ENCODE assay signal across 21 cellular contexts in genomic region chr12:99442758-99443157, GRCh38.
"Had no signal": no experiment of that assay in that cellular context is flagged by ENCODE, and none has a peak within 500 bp of the region (broad histone marks: within the 10 kb centered on the region; RNA-seq: fewer than 3 reads in every experiment).

No MANE protein-coding gene starts in this region.

- H3K27ac ChIP-seq: psoas muscle, skin epidermis, suprapubic skin, transverse colon, upper lobe of right lung, uterus had no signal

- H3K36me3 ChIP-seq: suprapubic skin, transverse colon, upper lobe of right lung, uterus had no signal

- ATAC-seq: left lobe of liver; naive thymus-derived CD4-positive, alpha-beta T cell; psoas muscle; right cardiac atrium; stimulated activated naive B cell treated with anti-CD40 and anti-IgM and Interleukin-4, amounts not matched to agents 10 μg/mL and 1 μg/mL and 100 μg/mL, for 72 hours; upper lobe of right lung had no signal

- H3K4me3 ChIP-seq: dorsolateral prefrontal cortex, lung, psoas muscle, skin epidermis, suprapubic skin, transverse colon, upper lobe of right lung, uterus had no signal

- H3K27me3 ChIP-seq: dorsolateral prefrontal cortex, suprapubic skin, transverse colon, upper lobe of right lung, uterus had no signal

- H3K4me1 ChIP-seq: psoas muscle, suprapubic skin, transverse colon, upper lobe of right lung, uterus had no signal

- H3K4me1 Mint-ChIP-seq: memory B cell; naive thymus-derived CD4-positive, alpha-beta T cell; nephron; stimulated activated naive B cell treated with anti-CD40 and anti-IgM and Interleukin-4, amounts not matched to agents 10 μg/mL and 1 μg/mL and 100 μg/mL, for 72 hours had no signal

- H3K27ac Mint-ChIP-seq: memory B cell; naive thymus-derived CD4-positive, alpha-beta T cell; nephron; stimulated activated naive B cell treated with anti-CD40 and anti-IgM and Interleukin-4, amounts not matched to agents 10 μg/mL and 1 μg/mL and 100 μg/mL, for 72 hours; stimulated activated naive CD8-positive, alpha-beta T cell treated with anti-CD3 and anti-CD28 coated beads, Interleukin-15, Interleukin-2, amounts not matched to agents 100 ng/mL and 50 ng/mL, for 24 hours had no signal

- DNase-seq: dorsolateral prefrontal cortex; effector CD4-positive, alpha-beta T cell; head of caudate nucleus; kidney; naive thymus-derived CD4-positive, alpha-beta T cell; nucleus accumbens; psoas muscle; right cardiac atrium; stimulated activated CD4-positive, alpha-beta T cell treated with anti-CD3 and anti-CD28 coated beads, Interleukin-15, amount 100 ng/mL, for 24 hours; stimulated activated CD4-positive, alpha-beta T cell treated with anti-CD3 and anti-CD28 coated beads, Interleukin-2, amount 100 ng/mL, for 48 hours; stimulated activated naive B cell treated with anti-CD40 and anti-IgM and Interleukin-4, amounts not matched to agents 10 μg/mL and 1 μg/mL and 100 μg/mL, for 72 hours; transverse colon; upper lobe of right lung; uterus had no signal

- H3K27me3 Mint-ChIP-seq: memory B cell; naive thymus-derived CD4-positive, alpha-beta T cell; stimulated activated naive B cell treated with anti-CD40 and anti-IgM and Interleukin-4, amounts not matched to agents 10 μg/mL and 1 μg/mL and 100 μg/mL, for 72 hours; stimulated activated naive CD8-positive, alpha-beta T cell treated with anti-CD3 and anti-CD28 coated beads, Interleukin-15, Interleukin-2, amounts not matched to agents 100 ng/mL and 50 ng/mL, for 24 hours had no signal

- H3K36me3 Mint-ChIP-seq: memory B cell; naive thymus-derived CD4-positive, alpha-beta T cell; stimulated activated naive B cell treated with anti-CD40 and anti-IgM and Interleukin-4, amounts not matched to agents 10 μg/mL and 1 μg/mL and 100 μg/mL, for 72 hours had no signal

- H3K4me3 Mint-ChIP-seq: memory B cell; naive thymus-derived CD4-positive, alpha-beta T cell; nephron; stimulated activated naive B cell treated with anti-CD40 and anti-IgM and Interleukin-4, amounts not matched to agents 10 μg/mL and 1 μg/mL and 100 μg/mL, for 72 hours; stimulated activated naive CD8-positive, alpha-beta T cell treated with anti-CD3 and anti-CD28 coated beads, Interleukin-15, Interleukin-2, amounts not matched to agents 100 ng/mL and 50 ng/mL, for 24 hours had no signal

- H3K9me3 ChIP-seq: suprapubic skin, transverse colon, upper lobe of right lung, uterus had no signal
